35 cellular contexts compared by ENCODE assay signal in genomic region chr19:57106646-57107235, GRCh38. TPM values are rescaled to one million over a fixed set of nuclear protein-coding genes. Genes with fewer than 3 reads are reported as not detected.
"Had no signal": no experiment of that assay in that cellular context is flagged by ENCODE, and none has a peak within 500 bp of the region (broad histone marks: within the 10 kb centered on the region; RNA-seq: fewer than 3 reads in every experiment).

No MANE protein-coding gene starts in this region.

- DNase-seq: activated CD4-positive, alpha-beta memory T cell treated with anti-CD3 and anti-CD28 coated beads for 36 hours; activated CD4-positive, alpha-beta T cell treated with anti-CD3 and anti-CD28 coated beads, Interleukin-2, amount 10 ng/mL, durations not matched to agents 24 days and 14 days; activated CD4-positive, CD25-positive, alpha-beta regulatory T cell treated with anti-CD3 and anti-CD28 coated beads, Interleukin-2, amount 50 U/mL, for 72 hours; activated CD8-positive, alpha-beta memory T cell treated with anti-CD3 and anti-CD28 coated beads, Interleukin-2, amount 50 U/mL, for 4 hours; activated naive CD8-positive, alpha-beta T cell treated with anti-CD3 and anti-CD28 coated beads, Interleukin-2, amount 50 U/mL, for 24 hours; activated T-cell treated with anti-CD3 and anti-CD28 coated beads, Interleukin-2, amount 50 U/mL, for 24 hours; central memory CD4-positive, alpha-beta T cell; dermis blood vessel endothelial cell; effector CD8-positive, alpha-beta T cell; esophagus squamous epithelium; foreskin melanocyte; left cardiac atrium; mesenchymal stem cell; mucosa of descending colon; ovary; stimulated activated CD4-positive, alpha-beta T cell treated with anti-CD3 and anti-CD28 coated beads, Interleukin-1b, Interleukin-23, amount 100 ng/mL, for 48 hours; stimulated activated naive B cell treated with anti-CD40 and anti-IgM and Interleukin-4, amounts not matched to agents 10 μg/mL and 1 μg/mL and 100 μg/mL, for 72 hours; SW 1271; T-helper 9 cell had no signal

- H3K27ac ChIP-seq: breast epithelium, epithelial cell of prostate, esophagus squamous epithelium, neutrophil, ovary, prostate gland, suprapubic skin, tibial nerve had no signal

- H3K4me1 Mint-ChIP-seq: activated CD4-positive, alpha-beta T cell treated with anti-CD3 and anti-CD28 coated beads, Interleukin-2, amount 10 ng/mL, durations not matched to agents 24 days and 14 days had no signal

- H3K36me3 ChIP-seq: breast epithelium, esophagus squamous epithelium, neutrophil, ovary, prostate gland, suprapubic skin, tibial nerve had no signal

- H3K4me3 Mint-ChIP-seq: activated CD4-positive, alpha-beta memory T cell treated with anti-CD3 and anti-CD28 coated beads for 36 hours; activated CD4-positive, alpha-beta T cell treated with anti-CD3 and anti-CD28 coated beads, Interleukin-2, amount 10 ng/mL, durations not matched to agents 24 days and 14 days; activated naive CD4-positive, alpha-beta T cell treated with anti-CD3 and anti-CD28 coated beads, Interleukin-2, amount 50 U/mL, for 24 hours; activated naive CD8-positive, alpha-beta T cell treated with anti-CD3 and anti-CD28 coated beads, Interleukin-2, amount 50 U/mL, for 24 hours; activated T-cell treated with anti-CD3 and anti-CD28 coated beads, Interleukin-2, amount 50 U/mL, for 24 hours; activated T-helper 17 cell treated with anti-CD3 and anti-CD28 coated beads, Interleukin-2, amount 50 U/mL, for 72 hours; natural killer cell treated with Interleukin-12 subunit alpha and Interleukin-12 subunit beta and Interleukin-15 and Interleukin-18, amount 100 ng/mL, for 72 hours; stimulated activated naive B cell treated with anti-CD40 and anti-IgM and Interleukin-4, amounts not matched to agents 10 μg/mL and 1 μg/mL and 100 μg/mL, for 72 hours; T-helper 1 cell treated with Interleukin-12 subunit alpha and Interleukin-12 subunit beta and Interleukin-4 antibody, amounts not matched to agents 30 μg/mL and 1 μg/mL, for 36 hours had no signal

- H3K9me3 ChIP-seq: ovary, prostate gland had no signal

- H3K36me3 Mint-ChIP-seq: stimulated activated naive B cell treated with anti-CD40 and anti-IgM and Interleukin-4, amounts not matched to agents 10 μg/mL and 1 μg/mL and 100 μg/mL, for 72 hours had no signal

- H3K27ac Mint-ChIP-seq: activated CD4-positive, alpha-beta memory T cell treated with anti-CD3 and anti-CD28 coated beads for 36 hours; activated CD4-positive, alpha-beta T cell treated with anti-CD3 and anti-CD28 coated beads, Interleukin-2, amount 10 ng/mL, durations not matched to agents 24 days and 14 days; activated naive CD4-positive, alpha-beta T cell treated with anti-CD3 and anti-CD28 coated beads, Interleukin-2, amount 50 U/mL, for 24 hours; activated naive CD8-positive, alpha-beta T cell treated with anti-CD3 and anti-CD28 coated beads, Interleukin-2, amount 50 U/mL, for 24 hours; activated T-cell treated with anti-CD3 and anti-CD28 coated beads, Interleukin-2, amount 50 U/mL, for 24 hours; activated T-helper 17 cell treated with anti-CD3 and anti-CD28 coated beads, Interleukin-2, amount 50 U/mL, for 72 hours; natural killer cell treated with Interleukin-12 subunit alpha and Interleukin-12 subunit beta and Interleukin-15 and Interleukin-18, amount 100 ng/mL, for 72 hours; stimulated activated naive B cell treated with anti-CD40 and anti-IgM and Interleukin-4, amounts not matched to agents 10 μg/mL and 1 μg/mL and 100 μg/mL, for 72 hours; T-helper 1 cell treated with Interleukin-12 subunit alpha and Interleukin-12 subunit beta and Interleukin-4 antibody, amounts not matched to agents 30 μg/mL and 1 μg/mL, for 36 hours had no signal

- H3K27me3 ChIP-seq: ovary had no signal

- H3K4me1 ChIP-seq: breast epithelium, prostate gland had no signal

- H3K4me3 ChIP-seq: mucosa of descending colon, ovary, prostate gland, smooth muscle cell, suprapubic skin had no signal

- H3K27me3 Mint-ChIP-seq: activated CD4-positive, alpha-beta T cell treated with anti-CD3 and anti-CD28 coated beads, Interleukin-2, amount 10 ng/mL, durations not matched to agents 24 days and 14 days had no signal

- ATAC-seq: activated naive CD8-positive, alpha-beta T cell treated with anti-CD3 and anti-CD28 coated beads, Interleukin-2, amount 50 U/mL, for 24 hours; activated T-helper 17 cell treated with anti-CD3 and anti-CD28 coated beads, Interleukin-2, amount 50 U/mL, for 72 hours; left cardiac atrium; mucosa of descending colon; natural killer cell treated with Interleukin-12 subunit alpha and Interleukin-12 subunit beta and Interleukin-15 and Interleukin-18, amount 100 ng/mL, for 72 hours; stimulated activated naive B cell treated with anti-CD40 and anti-IgM and Interleukin-4, amounts not matched to agents 10 μg/mL and 1 μg/mL and 100 μg/mL, for 72 hours had no signal

RNA-seq across cellular contexts. Expression of gene USP29, which starts 13.0 kb away (rescaled TPM):
- total RNA-seq: activated CD4-positive, alpha-beta memory T cell treated with anti-CD3 and anti-CD28 coated beads for 36 hours; activated CD4-positive, alpha-beta T cell treated with anti-CD3 and anti-CD28 coated beads, Interleukin-2, amount 10 ng/mL, durations not matched to agents 24 days and 14 days; activated CD8-positive, alpha-beta memory T cell treated with anti-CD3 and anti-CD28 coated beads for 36 hours; activated T-helper 17 cell treated with anti-CD3 and anti-CD28 coated beads, Interleukin-2, amount 50 U/mL, for 72 hours; breast epithelium; dermis blood vessel endothelial cell; esophagus squamous epithelium; glomerular endothelial cell; left cardiac atrium; lower leg skin; mucosa of descending colon; natural killer cell treated with Interleukin-12 subunit alpha and Interleukin-12 subunit beta and Interleukin-15 and Interleukin-18, amount 100 ng/mL, for 72 hours; ovary; smooth muscle cell; suprapubic skin; tibial nerve; urinary bladder had no signal

RNA-seq across cellular contexts. Expression of gene ZIM3, which starts 38.3 kb away (rescaled TPM):
- total RNA-seq: activated CD4-positive, alpha-beta memory T cell treated with anti-CD3 and anti-CD28 coated beads for 36 hours; activated CD4-positive, alpha-beta T cell treated with anti-CD3 and anti-CD28 coated beads, Interleukin-2, amount 10 ng/mL, durations not matched to agents 24 days and 14 days; activated CD8-positive, alpha-beta memory T cell treated with anti-CD3 and anti-CD28 coated beads for 36 hours; activated T-helper 17 cell treated with anti-CD3 and anti-CD28 coated beads, Interleukin-2, amount 50 U/mL, for 72 hours; breast epithelium; dermis blood vessel endothelial cell; esophagus squamous epithelium; glomerular endothelial cell; left cardiac atrium; lower leg skin; mucosa of descending colon; myocyte; natural killer cell treated with Interleukin-12 subunit alpha and Interleukin-12 subunit beta and Interleukin-15 and Interleukin-18, amount 100 ng/mL, for 72 hours; ovary; smooth muscle cell; suprapubic skin; tibial nerve; urinary bladder had no signal
